In the genomic region with DNA sequence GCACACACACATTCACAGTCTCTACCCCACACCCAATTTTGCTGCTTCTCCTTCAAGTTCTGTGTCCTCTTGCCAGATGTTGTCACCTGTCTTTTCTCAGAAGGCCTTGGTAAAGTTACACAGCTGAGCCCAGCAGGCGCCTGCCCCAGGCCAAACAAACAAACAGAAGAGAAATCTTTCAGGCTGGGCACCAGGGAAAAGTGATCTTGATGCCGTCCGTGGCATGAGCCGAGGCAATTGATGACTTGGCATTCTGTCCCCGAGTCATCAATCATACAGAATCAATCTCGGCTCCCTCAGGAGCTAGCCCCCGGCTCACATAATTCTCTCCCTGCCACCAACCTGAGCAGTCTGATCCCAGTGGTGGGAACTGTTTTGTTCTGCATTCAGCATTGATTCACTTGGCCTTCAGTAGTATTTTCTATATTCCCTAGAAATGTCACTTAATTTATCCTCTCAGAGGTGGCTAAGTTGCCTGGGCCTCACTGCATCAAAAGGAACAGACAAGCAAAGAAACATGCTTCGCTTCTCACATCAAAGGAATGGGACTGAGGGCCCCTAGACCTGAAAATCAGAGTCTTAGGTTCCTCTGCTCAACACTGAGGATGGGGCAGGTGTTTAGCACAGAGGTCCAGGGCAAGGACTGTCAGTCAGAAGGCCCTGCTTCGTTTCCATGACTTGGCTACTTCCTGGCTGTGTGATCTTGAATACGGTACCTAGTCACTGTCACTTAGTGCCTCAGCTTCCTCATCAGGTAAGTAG, we compare ENCODE assay signal across 14 cellular contexts.
DNase-seq lines count a peak whose midpoint lies in the region; ATAC-seq, FAIRE-seq and TF ChIP-seq lines count a peak whose summit lies in the region.
"Had no signal": no experiment of that assay in that cellular context is flagged by ENCODE, and none has a peak within 500 bp of the region (broad histone marks: within the 10 kb centered on the region; RNA-seq: fewer than 3 reads in every experiment).

No MANE protein-coding gene starts in this region.

- H3K4me1 Mint-ChIP-seq in endodermal cell (peaks cover 17% of the 10 kb centered on the region), nephron progenitor cell (peaks cover 8% of the 10 kb centered on the region)
- H3K4me1 Mint-ChIP-seq in CD4-positive, alpha-beta T cell (ENCODE audit: low read depth): no peaks in the 10 kb centered on the region

- H3K36me3 Mint-ChIP-seq in endodermal cell (ENCODE audit: low read depth): no peaks in the 10 kb centered on the region
- H3K36me3 Mint-ChIP-seq in nephron progenitor cell (ENCODE audit: low read depth): no peaks in the 10 kb centered on the region
- H3K36me3 Mint-ChIP-seq in CD4-positive, alpha-beta T cell (ENCODE audit: low read depth): no peaks in the 10 kb centered on the region
- H3K36me3 Mint-ChIP-seq: CD8-positive, alpha-beta T cell had no signal

- intact Hi-C loops in CD4-positive, alpha-beta T cell (cut with DNase I, micrococcal nuclease): no loop called here
- intact Hi-C loops in left ventricle myocardium superior (cut with micrococcal nuclease): no loop called here

- H3K27me3 ChIP-seq in endodermal cell (ENCODE audit: control insufficient read depth, insufficient read depth, low read length, poor library complexity, severe bottlenecking): peaks cover 5% of the 10 kb centered on the region
- H3K27me3 ChIP-seq in CD4-positive, alpha-beta T cell (ENCODE audit: control insufficient read depth, insufficient read depth, low read length): no peaks in the 10 kb centered on the region
- H3K27me3 ChIP-seq: BE2C had no signal

- no peak overlapping the region for H3K9ac ChIP-seq in endodermal cell (ENCODE audit: extremely low read depth, low read length, poor library complexity, severe bottlenecking)
- H3K9ac ChIP-seq: GM23248 had no signal

- CTCF ChIA-PET in CD4-positive, alpha-beta T cell (lab: Charles Lee): no interaction called here

- 81 to 100% methylated on average over 1 to 10 of the region's 10 CpGs for WGBS in endodermal cell (ENCODE audit: insufficient coverage in 1 of 2, insufficient read length in 1 of 2), 2 experiments

- H3K27me3 Mint-ChIP-seq in endodermal cell (ENCODE audit: insufficient read depth): no peaks in the 10 kb centered on the region
- peaks cover 3% of the 10 kb centered on the region for H3K27me3 Mint-ChIP-seq in nephron progenitor cell (ENCODE audit: low read depth, poor library complexity)
- no peaks in the 10 kb centered on the region for H3K27me3 Mint-ChIP-seq in CD4-positive, alpha-beta T cell

- FAIRE-seq in D721Med (lab: Jason Lieb, UNC): peak; percentile 21
- FAIRE-seq: A549 had no signal

- H3K27ac ChIP-seq in endodermal cell (ENCODE audit: low read depth, low read length): no peak overlapping the region
- H3K27ac ChIP-seq in CD4-positive, alpha-beta T cell (ENCODE audit: low read depth, low read length): no peak overlapping the region
- H3K27ac ChIP-seq: A549, C4-2B, GM23248 had no signal

- H3K4me3 Mint-ChIP-seq in endodermal cell (no peak overlapping the region), nephron progenitor cell (no peak overlapping the region)
- H3K4me3 Mint-ChIP-seq in CD4-positive, alpha-beta T cell: no peak overlapping the region
- H3K4me3 Mint-ChIP-seq: CD8-positive, alpha-beta T cell; H9 had no signal

- H3K27ac Mint-ChIP-seq in endodermal cell (no peak overlapping the region), nephron progenitor cell (peak overlapping the region; percentile 34)
- no peak overlapping the region for H3K27ac Mint-ChIP-seq in CD4-positive, alpha-beta T cell
- H3K27ac Mint-ChIP-seq: CD8-positive, alpha-beta T cell had no signal

- DNase-seq in D721Med (ENCODE audit: insufficient read length, low spot score) (no peak), ELF-1 (ENCODE audit: low read depth, low spot score) (peak; percentile 70), endodermal cell (peak; percentile 52), nephron progenitor cell (no peak), left ventricle myocardium superior (no peak)
- DNase-seq in CD4-positive, alpha-beta T cell: no peak
- DNase-seq: BE2C; CD8-positive, alpha-beta T cell; COR-L47; GM23248; H9; IMR-90 had no signal

- POLR2A ChIA-PET in CD4-positive, alpha-beta T cell (lab: Charles Lee): no interaction called here

- no peaks in the 10 kb centered on the region for H3K9me3 Mint-ChIP-seq in endodermal cell
- no peaks in the 10 kb centered on the region for H3K9me3 Mint-ChIP-seq in nephron progenitor cell
- H3K9me3 Mint-ChIP-seq in CD4-positive, alpha-beta T cell: peaks cover 4% of the 10 kb centered on the region

- ATAC-seq in CD4-positive, alpha-beta T cell (ENCODE audit: poor library complexity): no peak
- no peak for ATAC-seq in left ventricle myocardium superior
- ATAC-seq: A549; CD8-positive, alpha-beta T cell had no signal

- H3K9me3 ChIP-seq in endodermal cell (ENCODE audit: control insufficient read depth, low read length): no peaks in the 10 kb centered on the region
- H3K9me3 ChIP-seq in CD4-positive, alpha-beta T cell (ENCODE audit: control insufficient read depth, low read length): no peaks in the 10 kb centered on the region
- H3K9me3 ChIP-seq: A549, BE2C had no signal

- H3K4me1 ChIP-seq in endodermal cell (ENCODE audit: control insufficient read depth, insufficient read depth, low read length): peaks cover 10% of the 10 kb centered on the region
- H3K4me1 ChIP-seq: A549, BE2C had no signal

- no peak overlapping the region for H3K4me3 ChIP-seq in endodermal cell (ENCODE audit: low read length)
- H3K4me3 ChIP-seq: A549, GM23248 had no signal

- TF ChIP-seq CTCF in D721Med (IDR thresholded peaks at IDR 0.05; ENCODE audit: insufficient read depth, missing control alignments) (no peak), endodermal cell (conservative IDR thresholded peaks at IDR 0.05) (no peak), nephron progenitor cell (IDR thresholded peaks at IDR 0.05) (no peak)
- no peak for TF ChIP-seq CTCF in CD4-positive, alpha-beta T cell (IDR thresholded peaks at IDR 0.05)

- H3K36me3 ChIP-seq in endodermal cell (ENCODE audit: control insufficient read depth, insufficient read depth, low read length): no peaks in the 10 kb centered on the region
- H3K36me3 ChIP-seq: BE2C had no signal

Comparison
In these comparisons a context has a peak if more than half of its experiments do, and no peak if none do; other contexts are left out.
1. DNase-seq: peak in ELF-1 (single experiment) and endodermal cell (single experiment); none in D721Med (single experiment), nephron progenitor cell (single experiment), CD4-positive, alpha-beta T cell (0 of 10) and left ventricle myocardium superior (single experiment).